In genomic region chr9:109010676-109011655, GRCh38 we compare ENCODE assay signal across 7 cellular contexts. TPM values are rescaled to one million over a fixed set of nuclear protein-coding genes. Genes with fewer than 3 reads are reported as not detected.
DNase-seq lines count a peak whose midpoint lies in the region; ATAC-seq lines count a peak whose summit lies in the region.

No MANE protein-coding gene starts in this region.

- no peaks in the 10 kb centered on the region for H3K9me3 Mint-ChIP-seq in activated naive CD4-positive, alpha-beta T cell treated with anti-CD3 and anti-CD28 coated beads, Interleukin-2, amount 50 U/mL, for 72 hours

- DNase-seq in RPMI8226 (peak; percentile 58), inferior parietal cortex (ENCODE audit: extremely low spot score) (peak; percentile 15), DMS79 (lab: John Stamatoyannopoulos, UW) (no peak)
- peak in 1 of 2 donors; percentile 43 for DNase-seq in activated naive CD4-positive, alpha-beta T cell treated with anti-CD3 and anti-CD28 coated beads, Interleukin-2, amount 50 U/mL, for 72 hours (ENCODE audit: low spot score in 2 of 2)
- DNase-seq in stimulated activated CD8-positive, alpha-beta memory T cell treated with anti-CD3 and anti-CD28 coated beads, Interleukin-4, amount 100 ng/mL, for 24 hours (ENCODE audit: low read depth): peak; percentile 42

- H3K36me3 Mint-ChIP-seq in activated naive CD4-positive, alpha-beta T cell treated with anti-CD3 and anti-CD28 coated beads, Interleukin-2, amount 50 U/mL, for 72 hours: peaks cover 5% of the 10 kb centered on the region in 2 donors

- peak overlapping the region in 1 of 2 donors; percentile 84 for H3K27ac Mint-ChIP-seq in activated naive CD4-positive, alpha-beta T cell treated with anti-CD3 and anti-CD28 coated beads, Interleukin-2, amount 50 U/mL, for 72 hours

- ATAC-seq in GM18511 (IDR thresholded peaks at IDR 0.05; ENCODE audit: unreplicated experiment) (peak; percentile 24), HG02870 (IDR thresholded peaks at IDR 0.05; ENCODE audit: unreplicated experiment) (peak; percentile 32)
- ATAC-seq in activated naive CD4-positive, alpha-beta T cell treated with anti-CD3 and anti-CD28 coated beads, Interleukin-2, amount 50 U/mL, for 72 hours: peak; percentile 22 to 42

RNA-seq across cellular contexts. Expression of gene CTNNAL1, which starts 2.3 kb away (rescaled TPM):
- total RNA-seq in activated naive CD4-positive, alpha-beta T cell treated with anti-CD3 and anti-CD28 coated beads, Interleukin-2, amount 50 U/mL, for 72 hours: 10 to 100 TPM; 20.2 to 32.7 TPM
